13 cellular contexts compared by ENCODE assay signal in the genomic region with DNA sequence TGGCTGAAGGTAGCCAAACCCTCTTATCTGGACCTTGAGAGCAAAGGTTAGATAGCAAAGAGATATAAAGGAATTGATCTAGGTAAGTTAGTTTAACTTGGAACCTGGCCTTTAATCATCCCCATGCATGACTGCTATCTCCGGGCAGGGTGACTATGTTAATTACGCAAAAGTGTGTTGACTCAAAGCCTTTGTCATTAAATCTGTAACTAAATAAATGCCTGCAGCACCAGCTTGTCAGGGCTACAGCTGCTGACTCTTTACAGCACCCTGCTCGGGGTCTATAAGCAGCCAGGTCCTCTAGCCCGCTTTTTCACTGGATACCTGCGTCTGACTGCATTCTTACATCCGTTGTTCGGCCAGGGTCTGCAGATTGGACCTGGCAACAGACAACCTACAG.
DNase-seq lines count a peak whose midpoint lies in the region; ATAC-seq and TF ChIP-seq lines count a peak whose summit lies in the region.
"Had no signal": no experiment of that assay in that cellular context is flagged by ENCODE, and none has a peak within 500 bp of the region (broad histone marks: within the 10 kb centered on the region; RNA-seq: fewer than 3 reads in every experiment).

No MANE protein-coding gene starts in this region.

- no peak overlapping the region for H3K18ac ChIP-seq in trophoblast cell (ENCODE audit: low read length)

- H2BK12ac ChIP-seq in trophoblast cell (ENCODE audit: low read length), result no peak overlapping the region

- peaks cover 46% of the 10 kb centered on the region for H3K9me3 Mint-ChIP-seq in CD8-positive, alpha-beta T cell

- H3K23ac ChIP-seq in trophoblast cell (ENCODE audit: low read length), result no peak overlapping the region

- H3K4me2 ChIP-seq in PC-3 (ENCODE audit: low read length), result no peak overlapping the region
- H3K4me2 ChIP-seq in trophoblast cell (ENCODE audit: low read length), result no peak overlapping the region

- peaks cover 82% of the 10 kb centered on the region for H3K36me3 Mint-ChIP-seq in CD8-positive, alpha-beta T cell

- no peaks in the 10 kb centered on the region for H4K20me1 ChIP-seq in PC-3 (ENCODE audit: low read length)

- H2AFZ ChIP-seq in PC-3 (ENCODE audit: low read length), result no peak overlapping the region
- no peak overlapping the region for H2AFZ ChIP-seq in trophoblast cell (ENCODE audit: insufficient read depth, low read length, poor library complexity)

- BruUV-seq in PC-3 (replicated peaks; lab: Mats Ljungman, UMichigan), result no TSS peak

- DNase-seq in ELF-1 (ENCODE audit: low read depth, low spot score) (peak; percentile 15), PC-3 (peak; percentile 9), epithelial cell of proximal tubule (ENCODE audit: low read depth) (peak; percentile 2), trophoblast cell (peak; percentile 8 to 41), NCI-H82 (lab: John Stamatoyannopoulos, UW) (no peak), SIG-M5 (lab: John Stamatoyannopoulos, UW) (no peak)
- DNase-seq in CD8-positive, alpha-beta T cell, result no peak
- DNase-seq: C1 segment of cervical spinal cord; CD4-positive, alpha-beta T cell; DMS79; GOT3 had no signal

- no peak overlapping the region for H4K91ac ChIP-seq in trophoblast cell (ENCODE audit: low read depth, low read length)

- H3K4ac ChIP-seq in trophoblast cell (ENCODE audit: low read depth, low read length), result no peak overlapping the region

- no peaks in the 10 kb centered on the region for H3K27me3 Mint-ChIP-seq in CD8-positive, alpha-beta T cell (ENCODE audit: low read depth)
- H3K27me3 Mint-ChIP-seq: B cell; CD4-positive, alpha-beta T cell had no signal

- H2BK120ac ChIP-seq in trophoblast cell (ENCODE audit: insufficient read depth, low read length, poor library complexity), result no peak overlapping the region

- H2AK5ac ChIP-seq in trophoblast cell (ENCODE audit: low read length), result no peak overlapping the region

- intact Hi-C loops in PC-3 (cut with micrococcal nuclease), result no loop called here
- intact Hi-C loops in CD8-positive, alpha-beta T cell (cut with DNase I, micrococcal nuclease), result no loop called here

- H3K36me3 ChIP-seq in PC-3 (ENCODE audit: low read depth, low read length), result no peaks in the 10 kb centered on the region; the same call in 1 of the 2 replicates
- peaks cover 4 to 11% of the 10 kb centered on the region in 2 experiments for H3K36me3 ChIP-seq in trophoblast cell (ENCODE audit: control insufficient read depth in 1 of 2, insufficient read depth in 2 of 2, low read length in 2 of 2)
- H3K36me3 ChIP-seq in CD8-positive, alpha-beta T cell (ENCODE audit: insufficient read depth, low read length), result peaks cover 15% of the 10 kb centered on the region
- H3K36me3 ChIP-seq: HAP-1 had no signal

- ATAC-seq in PC-3, result no peak
- ATAC-seq in CD8-positive, alpha-beta T cell, result no peak

- H3K27ac ChIP-seq in PC-3 (ENCODE audit: low read length) (no peak overlapping the region), trophoblast cell (ENCODE audit: low read depth, low read length) (no peak overlapping the region)
- H3K27ac ChIP-seq in CD8-positive, alpha-beta T cell (ENCODE audit: low read depth, low read length), result no peak overlapping the region

- H2BK5ac ChIP-seq in trophoblast cell (ENCODE audit: low read depth, low read length, poor library complexity), result no peak overlapping the region

- H3K14ac ChIP-seq in trophoblast cell (ENCODE audit: low read length), result no peak overlapping the region

- H3K4me3 Mint-ChIP-seq in CD8-positive, alpha-beta T cell, result no peak overlapping the region
- H3K4me3 Mint-ChIP-seq: B cell; CD4-positive, alpha-beta T cell had no signal

- H3K9me3 ChIP-seq in PC-3 (ENCODE audit: low read length) (no peaks in the 10 kb centered on the region), trophoblast cell (ENCODE audit: insufficient read depth, low read depth, low read length) (peaks cover 3% of the 10 kb centered on the region)
- H3K9me3 ChIP-seq in CD8-positive, alpha-beta T cell (ENCODE audit: low read length), result peaks cover 6% of the 10 kb centered on the region
- H3K9me3 ChIP-seq: HAP-1 had no signal

- no peaks in the 10 kb centered on the region for H3F3A ChIP-seq in PC-3 (ENCODE audit: low read length, unreplicated experiment)

- no peaks in the 10 kb centered on the region for H3K4me1 Mint-ChIP-seq in CD8-positive, alpha-beta T cell (ENCODE audit: low read depth)
- H3K4me1 Mint-ChIP-seq: B cell had no signal

- H3K9ac ChIP-seq in PC-3 (ENCODE audit: low read length) (no peak overlapping the region), trophoblast cell (ENCODE audit: low read length) (no peak overlapping the region)

- CTCF ChIA-PET in PC-3 (lab: Charles Lee), result no interaction called here
- CTCF ChIA-PET in CD8-positive, alpha-beta T cell (lab: Charles Lee), result no interaction called here

- H3K4me3 ChIP-seq in PC-3 (ENCODE audit: low read length) (no peak overlapping the region), epithelial cell of proximal tubule (ENCODE audit: low read depth, low read length) (no peak overlapping the region), trophoblast cell (ENCODE audit: low read depth, low read length) (no peak overlapping the region)
- no peak overlapping the region for H3K4me3 ChIP-seq in CD8-positive, alpha-beta T cell (ENCODE audit: low read depth, low read length)
- H3K4me3 ChIP-seq: HAP-1 had no signal

- H3K79me2 ChIP-seq in PC-3 (ENCODE audit: low read length), result no peaks in the 10 kb centered on the region
- no peaks in the 10 kb centered on the region for H3K79me2 ChIP-seq in trophoblast cell (ENCODE audit: control insufficient read depth, insufficient read depth, low read length, poor library complexity)

- WGBS in trophoblast cell (ENCODE audit: extremely low coverage, insufficient coverage, insufficient read length), result no CpG with 5 or more reads among the region's 7 CpGs

- H3K27me3 ChIP-seq in PC-3 (ENCODE audit: low read length) (no peaks in the 10 kb centered on the region), trophoblast cell (ENCODE audit: insufficient read depth, low read length) (no peaks in the 10 kb centered on the region)
- no peaks in the 10 kb centered on the region for H3K27me3 ChIP-seq in CD8-positive, alpha-beta T cell (ENCODE audit: insufficient read depth, low read length)

- H3K27ac Mint-ChIP-seq in CD8-positive, alpha-beta T cell, result no peak overlapping the region
- H3K27ac Mint-ChIP-seq: B cell; CD4-positive, alpha-beta T cell had no signal

- H3K79me1 ChIP-seq in trophoblast cell (ENCODE audit: low read length), result no peaks in the 10 kb centered on the region

- TF ChIP-seq CTCF in PC-3 (conservative IDR thresholded peaks at IDR 0.05; ENCODE audit: low read depth, low read length) (no peak), epithelial cell of proximal tubule (conservative IDR thresholded peaks at IDR 0.05; ENCODE audit: low read depth, low read length) (no peak)
- TF ChIP-seq CTCF in CD8-positive, alpha-beta T cell (IDR thresholded peaks at IDR 0.05), result no peak

- no peak overlapping the region for H4K8ac ChIP-seq in trophoblast cell (ENCODE audit: low read depth, low read length)

- H4K12ac ChIP-seq in trophoblast cell (ENCODE audit: low read depth, low read length), result no peak overlapping the region

- no peaks in the 10 kb centered on the region for H3K9me2 ChIP-seq in PC-3 (replicated peaks; ENCODE audit: low read length)

- POLR2A ChIA-PET in PC-3 (lab: Charles Lee; ENCODE audit: unreplicated experiment), result no interaction called here
- POLR2A ChIA-PET in CD8-positive, alpha-beta T cell (lab: Charles Lee), result no interaction called here

- no peaks in the 10 kb centered on the region for H3K4me1 ChIP-seq in PC-3 (ENCODE audit: insufficient read depth, low read length)
- H3K4me1 ChIP-seq in trophoblast cell (ENCODE audit: control insufficient read depth in 1 of 2, insufficient read depth in 2 of 2, low read length in 2 of 2), result no peaks in the 10 kb centered on the region
- no peaks in the 10 kb centered on the region for H3K4me1 ChIP-seq in CD8-positive, alpha-beta T cell (ENCODE audit: insufficient read depth, low read length)
- H3K4me1 ChIP-seq: HAP-1 had no signal

Comparison
In these comparisons a context has a peak if more than half of its experiments do, and no peak if none do; other contexts are left out.
1. DNase-seq: peak in ELF-1 (single experiment), PC-3 (single experiment), epithelial cell of proximal tubule (single experiment) and trophoblast cell (2 of 2); none in NCI-H82 (single experiment), CD8-positive, alpha-beta T cell (0 of 7) and SIG-M5 (single experiment).